In the genomic region with DNA sequence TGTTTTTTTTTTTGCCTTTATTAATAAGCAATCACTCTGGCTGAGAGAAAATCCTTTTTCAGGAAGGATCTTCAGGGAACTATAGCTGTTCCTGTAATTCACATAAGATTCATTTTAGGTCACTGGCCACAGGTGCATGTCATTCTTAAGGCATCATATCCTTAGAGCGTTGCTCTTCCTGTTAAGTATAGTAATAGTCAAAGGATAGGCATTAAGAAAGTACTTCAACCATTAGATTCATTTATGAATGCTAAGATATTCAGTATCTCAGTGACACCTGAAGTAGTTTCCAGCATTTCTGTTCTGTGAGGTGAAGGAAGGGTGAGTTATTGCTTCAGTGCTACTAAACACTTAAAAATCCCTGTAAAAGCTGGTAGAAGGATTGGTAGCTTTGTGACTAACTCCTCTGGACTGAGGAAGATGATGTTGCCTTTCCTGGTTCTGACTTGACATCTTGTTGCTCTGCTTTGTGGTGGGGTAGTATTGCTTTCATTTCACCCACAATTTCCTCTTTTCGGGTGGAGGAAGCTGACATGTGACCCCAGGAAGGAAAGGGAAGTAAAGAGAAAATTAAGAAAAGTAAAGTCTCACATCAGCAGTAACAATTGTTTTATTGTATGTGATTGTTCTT, we compare ENCODE assay signal across 9 cellular contexts. TPM values are rescaled to one million over a fixed set of nuclear protein-coding genes. Genes with fewer than 3 reads are reported as not detected.
DNase-seq lines count a peak whose midpoint lies in the region; ATAC-seq and TF ChIP-seq lines count a peak whose summit lies in the region.
"Had no signal": no experiment of that assay in that cellular context is flagged by ENCODE, and none has a peak within 500 bp of the region (broad histone marks: within the 10 kb centered on the region; RNA-seq: fewer than 3 reads in every experiment).

No MANE protein-coding gene starts in this region.

- H3K27ac Mint-ChIP-seq in activated CD8-positive, alpha-beta T cell treated with anti-CD3 and anti-CD28 coated beads, Interleukin-2, amount 10 ng/mL, durations not matched to agents 7 days and 5 days: peak overlapping the region; percentile 77
- no peak overlapping the region for H3K27ac Mint-ChIP-seq in glutamatergic neuron (ENCODE audit: unreplicated experiment)

- no peaks in the 10 kb centered on the region for H3K9me3 Mint-ChIP-seq in activated CD8-positive, alpha-beta T cell treated with anti-CD3 and anti-CD28 coated beads, Interleukin-2, amount 10 ng/mL, durations not matched to agents 7 days and 5 days (ENCODE audit: insufficient read depth)
- no peaks in the 10 kb centered on the region for H3K9me3 Mint-ChIP-seq in glutamatergic neuron (ENCODE audit: unreplicated experiment)

- no peak for TF ChIP-seq CTCF in left lung (IDR thresholded peaks at IDR 0.05)
- TF ChIP-seq CTCF in glutamatergic neuron (IDR thresholded peaks at IDR 0.05; ENCODE audit: partially characterized antibody, unreplicated experiment): no peak

- peak overlapping the region; percentile 58 for H3K4me3 Mint-ChIP-seq in activated CD8-positive, alpha-beta T cell treated with anti-CD3 and anti-CD28 coated beads, Interleukin-2, amount 10 ng/mL, durations not matched to agents 7 days and 5 days
- no peak overlapping the region for H3K4me3 Mint-ChIP-seq in glutamatergic neuron (ENCODE audit: unreplicated experiment)

- H3K4me1 ChIP-seq in left lung: peaks cover 11 to 52% of the 10 kb centered on the region in 2 donors

- no peaks in the 10 kb centered on the region for H3K9me3 ChIP-seq in left lung
- H3K9me3 ChIP-seq: thoracic aorta had no signal

- CTCF ChIA-PET in activated CD8-positive, alpha-beta T cell treated with anti-CD3 and anti-CD28 coated beads, Interleukin-2, amount 10 ng/mL, durations not matched to agents 7 days and 5 days (lab: Charles Lee): interaction anchor here (0.9 to 2.0 kb wide), 4 partner anchors 9 to 44 kb away, joined by 3 to 6 read pairs (median 5); no protein-coding TSS in a partner anchor

- peaks cover 8% of the 10 kb centered on the region for H3K36me3 Mint-ChIP-seq in activated CD8-positive, alpha-beta T cell treated with anti-CD3 and anti-CD28 coated beads, Interleukin-2, amount 10 ng/mL, durations not matched to agents 7 days and 5 days (ENCODE audit: low read depth)
- no peaks in the 10 kb centered on the region for H3K36me3 Mint-ChIP-seq in glutamatergic neuron (ENCODE audit: unreplicated experiment)

- intact Hi-C loops in left lung (cut with DNase I): no loop called here

- POLR2A ChIA-PET in activated CD8-positive, alpha-beta T cell treated with anti-CD3 and anti-CD28 coated beads, Interleukin-2, amount 10 ng/mL, durations not matched to agents 7 days and 5 days (lab: Charles Lee): no interaction called here

- H3K27me3 Mint-ChIP-seq in activated CD8-positive, alpha-beta T cell treated with anti-CD3 and anti-CD28 coated beads, Interleukin-2, amount 10 ng/mL, durations not matched to agents 7 days and 5 days (ENCODE audit: low read depth): no peaks in the 10 kb centered on the region
- no peaks in the 10 kb centered on the region for H3K27me3 Mint-ChIP-seq in glutamatergic neuron (ENCODE audit: unreplicated experiment)

- H3K27me3 ChIP-seq in left lung: no peaks in the 10 kb centered on the region

- H3K36me3 ChIP-seq in left lung: no peaks in the 10 kb centered on the region
- H3K36me3 ChIP-seq: thoracic aorta had no signal

- DNase-seq in CD1c-positive myeloid dendritic cell (ENCODE audit: extremely low spot score) (peak; percentile 87), HPDE6-E6E7 (ENCODE audit: extremely low spot score) (peak; percentile 44), left lung (no peak), NCI-H2081 treated with DMSO at 0.1 percent for 48 hours (lab: John Stamatoyannopoulos, UW) (no peak), glutamatergic neuron (no peak), NCI-H82 (lab: John Stamatoyannopoulos, UW) (no peak)
- DNase-seq in activated CD8-positive, alpha-beta T cell treated with anti-CD3 and anti-CD28 coated beads, Interleukin-2, amount 10 ng/mL, durations not matched to agents 7 days and 5 days: peak; percentile 45

- ATAC-seq in GM19351 (IDR thresholded peaks at IDR 0.05; ENCODE audit: unreplicated experiment) (peak; percentile 80), left lung (peak; percentile 88)
- ATAC-seq in activated CD8-positive, alpha-beta T cell treated with anti-CD3 and anti-CD28 coated beads, Interleukin-2, amount 10 ng/mL, durations not matched to agents 7 days and 5 days: peak; percentile 81

- peaks cover 25% of the 10 kb centered on the region for H3K4me1 Mint-ChIP-seq in activated CD8-positive, alpha-beta T cell treated with anti-CD3 and anti-CD28 coated beads, Interleukin-2, amount 10 ng/mL, durations not matched to agents 7 days and 5 days (ENCODE audit: low read depth)
- H3K4me1 Mint-ChIP-seq in glutamatergic neuron (ENCODE audit: low read depth, unreplicated experiment): no peaks in the 10 kb centered on the region

- no peak overlapping the region for H3K4me3 ChIP-seq in left lung
- H3K4me3 ChIP-seq: thoracic aorta had no signal

- H3K27ac ChIP-seq in left lung: peak overlapping the region; percentile 53 to 84
- H3K27ac ChIP-seq: thoracic aorta had no signal

RNA-seq across cellular contexts. Expression of a gene that starts 34.7 kb away (rescaled TPM):
- total RNA-seq in activated CD8-positive, alpha-beta T cell treated with anti-CD3 and anti-CD28 coated beads, Interleukin-2, amount 10 ng/mL, durations not matched to agents 7 days and 5 days: 10 to 100 TPM; 15.2 to 16.6 TPM
- total RNA-seq in left lung (10 to 100 TPM; 19.4 to 23.6 TPM), glutamatergic neuron (ENCODE audit: unreplicated experiment) (7.1 TPM)

RNA-seq across cellular contexts. Expression of a gene that starts 52.1 kb away (rescaled TPM):
- not detected for total RNA-seq in activated CD8-positive, alpha-beta T cell treated with anti-CD3 and anti-CD28 coated beads, Interleukin-2, amount 10 ng/mL, durations not matched to agents 7 days and 5 days
- total RNA-seq in left lung (1 to 10 TPM; 1.3 to 5.2 TPM), glutamatergic neuron (ENCODE audit: unreplicated experiment) (not detected)

Comparison
In these comparisons a context has a peak if more than half of its experiments do, and no peak if none do; other contexts are left out.
1. DNase-seq: peak in CD1c-positive myeloid dendritic cell (single experiment), HPDE6-E6E7 (single experiment) and activated CD8-positive, alpha-beta T cell treated with anti-CD3 and anti-CD28 coated beads, Interleukin-2, amount 10 ng/mL, durations not matched to agents 7 days and 5 days (single experiment); none in left lung (0 of 2), NCI-H2081 treated with DMSO at 0.1 percent for 48 hours (single experiment), glutamatergic neuron (single experiment) and NCI-H82 (single experiment).
2. Peak in every context shown above with its lines, with median percentiles within 50 percentile points of each other: ATAC-seq.